8 cellular contexts compared by ENCODE assay signal in the genomic region with DNA sequence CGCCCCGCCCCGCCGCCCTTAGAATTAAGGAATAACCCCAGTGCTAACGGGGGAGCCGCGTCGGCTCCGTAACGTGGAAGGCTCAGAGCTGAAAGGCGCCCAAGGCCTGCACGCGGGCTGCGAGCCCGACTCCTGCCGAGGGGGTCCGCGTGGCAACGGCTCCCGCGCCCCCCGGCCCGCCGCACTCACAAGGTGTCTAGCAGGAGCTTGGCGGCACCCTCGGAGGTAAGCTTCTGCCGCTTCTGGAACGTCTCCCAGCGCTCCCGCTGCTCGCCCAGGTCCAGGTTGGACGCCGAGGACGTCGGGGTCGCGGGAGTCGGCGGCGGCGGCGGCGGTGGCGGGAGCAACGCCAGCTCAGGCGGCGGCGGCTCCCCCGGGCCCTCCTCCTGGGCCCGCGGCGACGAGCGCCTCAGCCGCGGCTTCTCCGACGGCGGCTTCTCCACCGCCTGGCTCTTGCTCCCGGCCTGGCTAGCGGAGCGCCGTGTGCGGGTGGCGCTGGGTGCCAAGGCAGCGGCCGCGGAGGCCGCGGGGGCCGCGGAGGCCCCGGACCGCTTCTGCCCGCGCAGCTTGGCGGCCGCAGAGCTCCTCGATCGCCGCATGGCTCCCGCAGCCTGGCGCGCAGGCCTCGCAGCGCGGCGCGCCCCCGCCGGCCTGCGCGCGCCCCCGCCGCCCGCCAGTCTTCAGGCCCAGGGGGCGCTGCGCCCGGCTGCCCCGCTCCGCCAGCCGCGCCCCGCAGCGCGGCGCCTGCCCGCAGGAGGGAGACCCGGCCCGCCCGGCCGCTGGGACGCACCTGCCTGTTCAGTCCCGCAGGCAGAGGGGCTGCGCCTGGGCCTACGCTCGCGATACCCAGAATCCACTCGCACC. TPM values are rescaled to one million over a fixed set of nuclear protein-coding genes. Genes with fewer than 3 reads are reported as not detected.
DNase-seq lines count a peak whose midpoint lies in the region; ATAC-seq and TF ChIP-seq lines count a peak whose summit lies in the region.

Gene CENPV (minus strand): TSS at position 632 of the 864 bp plus-strand sequence. CDS start 33 bp downstream, at position 599.

- peak within 1 kb of the TSS; percentile 94 for H3K4me3 ChIP-seq in SJSA1

- peak within 1 kb of the TSS in 1 of 7 donors; percentile 55 for H3K27ac Mint-ChIP-seq in CD14-positive monocyte
- peak within 1 kb of the TSS; percentile 77 for H3K27ac Mint-ChIP-seq in activated naive CD4-positive, alpha-beta T cell treated with anti-CD3 and anti-CD28 coated beads for 36 hours

- no peaks in the 10 kb centered on the region; the same call in 1 of the 2 replicates for H3K9me3 ChIP-seq in SJSA1 (replicated peaks)

- peaks cover 0 to 6% (median 3%) of the 10 kb centered on the region in 7 donors for H3K9me3 Mint-ChIP-seq in CD14-positive monocyte
- H3K9me3 Mint-ChIP-seq in activated naive CD4-positive, alpha-beta T cell treated with anti-CD3 and anti-CD28 coated beads for 36 hours = no peaks in the 10 kb centered on the region

- peaks cover 47 to 59% (median 50%) of the 10 kb centered on the region in 3 donors for H3K27me3 Mint-ChIP-seq in CD14-positive monocyte (ENCODE audit: low read depth in 3 of 3)
- no peaks in the 10 kb centered on the region for H3K27me3 Mint-ChIP-seq in activated naive CD4-positive, alpha-beta T cell treated with anti-CD3 and anti-CD28 coated beads for 36 hours (ENCODE audit: low read depth)

- no peaks in the 10 kb centered on the region for H3K27me3 ChIP-seq in SJSA1 (replicated peaks)

- H3K4me3 Mint-ChIP-seq in CD14-positive monocyte = peak within 1 kb of the TSS; percentile 83 to 93
- H3K4me3 Mint-ChIP-seq in activated naive CD4-positive, alpha-beta T cell treated with anti-CD3 and anti-CD28 coated beads for 36 hours = peak within 1 kb of the TSS; percentile 96

- H3K4me1 ChIP-seq in SJSA1 (replicated peaks) = peaks cover 18% of the 10 kb centered on the region

- peak; percentile 56 for ATAC-seq in GM19351 (IDR thresholded peaks at IDR 0.05; ENCODE audit: unreplicated experiment)

- H3K4me1 Mint-ChIP-seq in CD14-positive monocyte = peaks cover 17% of the 10 kb centered on the region
- H3K4me1 Mint-ChIP-seq in activated naive CD4-positive, alpha-beta T cell treated with anti-CD3 and anti-CD28 coated beads for 36 hours (ENCODE audit: low read depth) = peaks cover 22% of the 10 kb centered on the region

- peak; percentile 12 for TF ChIP-seq CTCF in CD14-positive monocyte (IDR thresholded peaks at IDR 0.05)

- H3K36me3 ChIP-seq in SJSA1 = peaks cover 10% of the 10 kb centered on the region

- intact Hi-C loops in CD14-positive monocyte (cut with micrococcal nuclease) (loop anchor here in 1 of 2 donors (10.0 kb wide), 1 partner anchor 68 kb away; no protein-coding TSS in a partner anchor), head of caudate nucleus (cut with DNase I) (loop anchor here (10.0 kb wide), 1 partner anchor 172 kb away; no protein-coding TSS in a partner anchor), posterior cingulate gyrus (cut with DNase I) (no loop called here)
- intact Hi-C loops in activated naive CD4-positive, alpha-beta T cell treated with anti-CD3 and anti-CD28 coated beads for 36 hours (cut with micrococcal nuclease) = loop anchor here (2.0 to 5.0 kb wide), 4 partner anchors 28 to 351 kb away; partner anchors contain the start of genes NCOR1 and UBB

- CTCF ChIA-PET in activated naive CD4-positive, alpha-beta T cell treated with anti-CD3 and anti-CD28 coated beads for 36 hours (lab: Charles Lee) = interaction anchor here (0.5 to 1.9 kb wide), 7 partner anchors 10 to 135 kb away, joined by 3 to 15 read pairs (median 4); no protein-coding TSS in a partner anchor

- DNase-seq in CD14-positive monocyte (ENCODE audit: low spot score) (no peak), HT-29 (ENCODE audit: low spot score) (peak; percentile 42), SJSA1 (ENCODE audit: low read depth in 1 of 2, low spot score in 2 of 2) (peak; percentile 46 to 62), head of caudate nucleus (peak in 40 of 42 donors; percentile 7 to 73 (median 51)), posterior cingulate gyrus (peak in 9 of 10 donors; percentile 11 to 90 (median 38)), ureter (ENCODE audit: low spot score) (peak; percentile 46)
- peak; percentile 62 for DNase-seq in activated naive CD4-positive, alpha-beta T cell treated with anti-CD3 and anti-CD28 coated beads for 36 hours

- H3K36me3 Mint-ChIP-seq in CD14-positive monocyte = peaks cover 8 to 12% of the 10 kb centered on the region in 2 donors
- H3K36me3 Mint-ChIP-seq in activated naive CD4-positive, alpha-beta T cell treated with anti-CD3 and anti-CD28 coated beads for 36 hours (ENCODE audit: low read depth) = peaks cover 8% of the 10 kb centered on the region

- peak within 1 kb of the TSS; percentile 16; the same call in 1 of the 2 replicates for H3K27ac ChIP-seq in SJSA1

RNA-seq across cellular contexts. Expression of gene CENPV, which starts in this region (rescaled TPM):
- polyA plus RNA-seq in CD14-positive monocyte = under 1 TPM; 0.50 to 0.80 TPM
- total RNA-seq in HT-29 (2014; rRNA removed; shearing (Covaris generic)) = 124 and 169 TPM in 2 replicates
- total RNA-seq in SJSA1 (2014; rRNA removed; shearing (Covaris generic)) = 48.3 and 66.0 TPM in 2 replicates
- 100 to 1,000 TPM; 117 to 121 TPM for total RNA-seq in activated naive CD4-positive, alpha-beta T cell treated with anti-CD3 and anti-CD28 coated beads for 36 hours
- 44.0 TPM for total RNA-seq in ureter
